ENCODE assay signal across 14 cellular contexts in the genomic region with DNA sequence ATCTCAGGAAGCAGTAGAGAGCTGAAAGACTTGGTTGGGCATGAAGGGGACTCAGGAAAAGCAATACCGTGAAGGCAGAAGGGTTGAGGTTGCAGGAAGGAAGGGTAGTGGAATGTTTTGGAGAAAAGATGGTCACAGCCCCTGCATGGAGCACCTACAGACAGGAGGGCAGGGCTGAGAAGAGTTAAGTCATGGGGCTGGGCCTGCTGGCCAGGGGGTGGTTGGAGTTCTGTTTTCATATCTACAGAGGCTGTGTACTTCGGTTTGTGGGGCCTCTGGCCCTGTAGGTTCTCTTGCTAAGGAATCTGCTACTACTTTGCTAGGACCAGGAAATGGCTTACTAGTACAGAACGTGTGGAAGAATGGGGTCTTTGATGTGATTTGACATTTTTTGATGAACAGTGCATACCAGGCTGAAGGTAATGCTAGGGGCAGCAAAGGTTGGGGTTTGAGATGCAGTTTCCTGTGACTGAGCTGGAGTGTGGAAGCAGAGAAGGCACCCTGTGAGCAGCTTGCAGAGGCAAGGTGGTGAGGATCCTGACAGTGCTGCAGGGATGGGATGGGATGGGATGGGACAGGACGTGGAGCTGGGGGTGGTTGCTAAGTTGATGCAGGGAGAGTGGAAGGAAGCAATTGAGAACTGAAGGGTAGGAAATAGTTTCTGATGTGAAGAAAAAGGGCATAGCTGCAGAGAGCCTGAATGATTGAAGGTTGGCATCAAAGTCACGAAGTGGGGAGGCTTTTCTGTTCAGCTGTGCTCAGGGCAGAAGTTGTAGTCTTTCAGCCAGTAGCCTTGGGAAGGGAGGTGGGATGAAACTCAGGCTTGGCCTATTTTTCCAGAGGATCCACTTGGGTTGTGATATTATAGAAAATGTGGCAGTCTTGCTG.
DNase-seq lines count a peak whose midpoint lies in the region; ATAC-seq and TF ChIP-seq lines count a peak whose summit lies in the region.
"Had no signal": no experiment of that assay in that cellular context is flagged by ENCODE, and none has a peak within 500 bp of the region (broad histone marks: within the 10 kb centered on the region; RNA-seq: fewer than 3 reads in every experiment).

No MANE protein-coding gene starts in this region.

- no peak for TF ChIP-seq CTCF in RWPE1 (conservative IDR thresholded peaks at IDR 0.05; ENCODE audit: low read depth)

- TF ChIP-seq POLR2A in erythroblast (IDR thresholded peaks at IDR 0.05; ENCODE audit: low read length), result peak; percentile 44

- no peak for DNase-seq in stimulated activated naive CD8-positive, alpha-beta T cell treated with anti-CD3 and anti-CD28 coated beads, Interleukin-15, Interleukin-2, amounts not matched to agents 100 U/mL and 50 U/mL, for 24 hours
- DNase-seq in RWPE1 (ENCODE audit: low spot score), result no peak
- peak; percentile 49 to 57 for DNase-seq in erythroblast (lab: John Stamatoyannopoulos, UW)
- no peak for DNase-seq in activated effector memory CD4-positive, alpha-beta T cell treated with Interleukin-2 at 50 U/mL for 16 hours
- no peak for DNase-seq in NCI-H2081 (lab: John Stamatoyannopoulos, UW)
- no peak for DNase-seq in NCI-H1436 (lab: John Stamatoyannopoulos, UW)
- DNase-seq: NCI-H1930; stimulated activated CD4-positive, alpha-beta T cell treated with anti-CD3 and anti-CD28 coated beads, Interleukin-4, amount 100 ng/mL, for 4 hours; T-helper 9 cell had no signal

- POLR2A ChIA-PET in RWPE1 (lab: Yijun Ruan, JAX; ENCODE audit: low non-redundant PET), result no interaction called here

- CTCF ChIA-PET in RWPE1 (lab: Yijun Ruan, JAX), result no interaction called here

- peak overlapping the region; percentile 87 for H3K27ac Mint-ChIP-seq in stimulated activated naive CD8-positive, alpha-beta T cell treated with anti-CD3 and anti-CD28 coated beads, Interleukin-15, Interleukin-2, amounts not matched to agents 100 ng/mL and 50 ng/mL, for 24 hours

- H3K36me3 Mint-ChIP-seq in stimulated activated naive CD8-positive, alpha-beta T cell treated with anti-CD3 and anti-CD28 coated beads, Interleukin-15, Interleukin-2, amounts not matched to agents 100 ng/mL and 50 ng/mL, for 24 hours (ENCODE audit: low read depth), result peaks cover 72% of the 10 kb centered on the region

- H3K4me3 Mint-ChIP-seq in stimulated activated naive CD8-positive, alpha-beta T cell treated with anti-CD3 and anti-CD28 coated beads, Interleukin-15, Interleukin-2, amounts not matched to agents 100 ng/mL and 50 ng/mL, for 24 hours, result peak overlapping the region; percentile 44
- H3K4me3 Mint-ChIP-seq: CD14-positive monocyte had no signal

- peak overlapping the region; percentile 56 for H3K27ac ChIP-seq in RWPE1
- H3K27ac ChIP-seq: coronary artery, thoracic aorta had no signal

- H3K27me3 Mint-ChIP-seq in stimulated activated naive CD8-positive, alpha-beta T cell treated with anti-CD3 and anti-CD28 coated beads, Interleukin-15, Interleukin-2, amounts not matched to agents 100 ng/mL and 50 ng/mL, for 24 hours, result no peaks in the 10 kb centered on the region

- no peaks in the 10 kb centered on the region for H3K9me3 Mint-ChIP-seq in stimulated activated naive CD8-positive, alpha-beta T cell treated with anti-CD3 and anti-CD28 coated beads, Interleukin-15, Interleukin-2, amounts not matched to agents 100 ng/mL and 50 ng/mL, for 24 hours
- H3K9me3 Mint-ChIP-seq: CD14-positive monocyte had no signal

- peaks cover 69% of the 10 kb centered on the region for H3K4me1 Mint-ChIP-seq in stimulated activated naive CD8-positive, alpha-beta T cell treated with anti-CD3 and anti-CD28 coated beads, Interleukin-15, Interleukin-2, amounts not matched to agents 100 ng/mL and 50 ng/mL, for 24 hours (ENCODE audit: low read depth)

- ATAC-seq in stimulated activated naive CD8-positive, alpha-beta T cell treated with anti-CD3 and anti-CD28 coated beads, Interleukin-15, Interleukin-2, amounts not matched to agents 100 U/mL and 50 U/mL, for 24 hours, result no peak
- ATAC-seq in HG03280 (IDR thresholded peaks at IDR 0.05; ENCODE audit: unreplicated experiment), result no peak

Comparison
In these comparisons a context has a peak if more than half of its experiments do, and no peak if none do; other contexts are left out.
1. DNase-seq: peak in erythroblast (2 of 2); none in stimulated activated naive CD8-positive, alpha-beta T cell treated with anti-CD3 and anti-CD28 coated beads, Interleukin-15, Interleukin-2, amounts not matched to agents 100 U/mL and 50 U/mL, for 24 hours (single experiment), RWPE1 (single experiment), activated effector memory CD4-positive, alpha-beta T cell treated with Interleukin-2 at 50 U/mL for 16 hours (single experiment), NCI-H2081 (0 of 2) and NCI-H1436 (single experiment).